In the genomic region with DNA sequence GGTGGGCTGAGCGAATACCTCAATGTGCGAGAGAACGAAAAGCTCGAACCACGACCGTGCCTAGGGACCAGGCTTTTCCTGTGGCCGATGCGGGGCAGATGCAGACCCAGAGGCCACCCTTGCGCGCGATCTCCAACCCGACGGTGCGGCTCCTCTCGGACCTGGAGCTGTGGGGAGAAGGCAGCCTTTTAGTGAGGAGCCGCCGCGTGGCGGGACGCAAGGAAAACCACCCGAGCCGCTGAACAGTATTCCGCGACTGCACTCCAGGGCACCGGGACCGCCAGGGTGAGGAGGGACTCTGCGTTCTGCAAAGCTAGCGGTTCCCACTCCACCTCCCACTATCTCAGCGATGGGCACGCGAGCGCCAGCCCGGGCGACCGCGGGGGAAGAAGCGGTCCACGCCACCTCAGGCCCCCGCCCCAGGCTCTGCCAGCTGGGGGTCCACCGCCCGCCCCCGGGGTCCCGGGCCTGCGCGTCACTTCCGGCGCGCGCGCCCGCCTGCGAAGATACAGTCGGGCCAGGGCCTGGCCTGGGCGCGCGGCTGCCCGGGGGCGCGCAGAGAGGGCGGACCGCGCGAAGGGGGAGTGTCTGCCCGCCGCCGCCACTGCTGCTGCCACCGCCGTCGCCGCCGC, we compare ENCODE assay signal across 8 cellular contexts.
DNase-seq lines count a peak whose midpoint lies in the region; ATAC-seq and TF ChIP-seq lines count a peak whose summit lies in the region.

No MANE protein-coding gene starts in this region.

- peaks cover 14 to 22% of the 10 kb centered on the region in 2 donors for H3K4me1 Mint-ChIP-seq in immature natural killer cell

- H3K4me3 ChIP-seq in breast epithelium: peak overlapping the region; percentile 79 to 85 (median 84)

- H3K27ac Mint-ChIP-seq in immature natural killer cell: peak overlapping the region; percentile 76 to 88 (median 83)

- H3K4me3 Mint-ChIP-seq in immature natural killer cell: peak overlapping the region; percentile 83 to 92 (median 87)

- H3K36me3 ChIP-seq in breast epithelium: no peaks in the 10 kb centered on the region

- no peaks in the 10 kb centered on the region for H3K4me1 ChIP-seq in breast epithelium

- H3K9me3 Mint-ChIP-seq in immature natural killer cell: no peaks in the 10 kb centered on the region

- H3K27me3 ChIP-seq in breast epithelium: no peaks in the 10 kb centered on the region

- TF ChIP-seq POLR2A in breast epithelium (IDR thresholded peaks at IDR 0.05): no peak

- H3K27ac ChIP-seq in VCaP (peak overlapping the region; percentile 85), breast epithelium (peak overlapping the region; percentile 79 to 84)

- intact Hi-C loops in breast epithelium (cut with DNase I; ENCODE audit: low total_unique reads): no loop called here

- H3K27me3 Mint-ChIP-seq in immature natural killer cell (ENCODE audit: low read depth in 3 of 3): peaks cover 0 to 5% (median 4%) of the 10 kb centered on the region in 3 donors

- ATAC-seq in HG02970 (IDR thresholded peaks at IDR 0.05; ENCODE audit: low FRiP score, unreplicated experiment): peak; percentile 97

- no peaks in the 10 kb centered on the region for H3K36me3 Mint-ChIP-seq in immature natural killer cell

- DNase-seq in NOMO-1 (lab: John Stamatoyannopoulos, UW; ENCODE audit: unreplicated experiment in 2 of 2) (peak; percentile 15 to 30), NOMO-1 treated with DMSO at 0.1 percent for 48 hours (lab: John Stamatoyannopoulos, UW; ENCODE audit: unreplicated experiment) (no peak), NCI-H2107 (lab: John Stamatoyannopoulos, UW) (peak; percentile 75), breast epithelium (ENCODE audit: low spot score in 2 of 2) (peak; percentile 36 to 52), immature natural killer cell (peak; percentile 82 to 86 (median 83)), smooth muscle cell of the brain vasculature (ENCODE audit: low read depth, low spot score) (peak; percentile 20)

- TF ChIP-seq CTCF in VCaP (conservative IDR thresholded peaks at IDR 0.05): 0 out of 2 replicates have a peak, but pooled peaks have one; percentile 6
- TF ChIP-seq CTCF in breast epithelium (IDR thresholded peaks at IDR 0.05): no peak

- H3K9me3 ChIP-seq in breast epithelium: no peaks in the 10 kb centered on the region
